Comparison of ENCODE assay signal across 17 cellular contexts in genomic region chr5:37086466-37087178, GRCh38.
DNase-seq lines count a peak whose midpoint lies in the region; ATAC-seq and TF ChIP-seq lines count a peak whose summit lies in the region.
"Had no signal": no experiment of that assay in that cellular context is flagged by ENCODE, and none has a peak within 500 bp of the region (broad histone marks: within the 10 kb centered on the region; RNA-seq: fewer than 3 reads in every experiment).

No MANE protein-coding gene starts in this region.

- 0 out of 3 replicates have a peak, but pooled peaks cover 2% of the 10 kb centered on the region for H3K36me3 Mint-ChIP-seq in GM23338 (ENCODE audit: low read depth)

- 56% methylated on average over 12 of the region's 12 CpGs for WGBS in smooth muscle cell (ENCODE audit: low lambda C conversion rate)
- 85% methylated on average over 12 of the region's 12 CpGs for WGBS in SK-N-SH (ENCODE audit: low lambda C conversion rate)

- no peak for TF ChIP-seq EP300 in SK-N-SH (IDR thresholded peaks at IDR 0.05; ENCODE audit: borderline replicate concordance in 1 of 2, low read depth in 1 of 2, low read length in 1 of 2)

- no peaks in the 10 kb centered on the region for H3F3A ChIP-seq in GM23338 (replicated peaks; ENCODE audit: low read depth)
- no peaks in the 10 kb centered on the region for H3F3A ChIP-seq in smooth muscle cell (ENCODE audit: low read depth)
- H3F3A ChIP-seq in SK-N-SH (replicated peaks; ENCODE audit: insufficient read depth), result no peaks in the 10 kb centered on the region

- H3K4me2 ChIP-seq in GM23338 (no peak overlapping the region), smooth muscle cell (no peak overlapping the region), SK-N-SH (no peak overlapping the region)

- H3K4me1 Mint-ChIP-seq in GM23338, result peaks cover 43% of the 10 kb centered on the region
- H3K4me1 Mint-ChIP-seq: activated CD4-positive, alpha-beta T cell treated with anti-CD3 and anti-CD28 coated beads for 36 hours; CD4-positive, alpha-beta memory T cell had no signal

- DNase-seq in GM23338 (ENCODE audit: low spot score) (peak; percentile 53), NOMO-1 (lab: John Stamatoyannopoulos, UW; ENCODE audit: unreplicated experiment in 2 of 2) (peak; percentile 72 to 92), fibroblast of gingiva (ENCODE audit: low read depth) (peak; percentile 49), myocyte (ENCODE audit: low read depth) (peak; percentile 63), smooth muscle cell (lab: John Stamatoyannopoulos, UW; ENCODE audit: unreplicated experiment) (no peak), SK-N-SH (no peak), GM13976 (ENCODE audit: low spot score) (no peak)
- DNase-seq in stimulated activated naive CD8-positive, alpha-beta T cell treated with anti-CD3 and anti-CD28 coated beads, Interleukin-15, Interleukin-2, amounts not matched to agents 100 U/mL and 50 U/mL, for 24 hours, result no peak
- DNase-seq: activated CD4-positive, alpha-beta T cell treated with anti-CD3 and anti-CD28 coated beads for 36 hours; CD4-positive, alpha-beta memory T cell; foreskin keratinocyte; lower lobe of right lung; MM.1S; NK-92 treated with Interleukin-12 subunit alpha and Interleukin-12 subunit beta, amount 100 ng/mL, for 24 hours; stimulated activated CD4-positive, alpha-beta T cell treated with anti-CD3 and anti-CD28 coated beads, Interleukin-4, amount 100 ng/mL, for 1 hour had no signal

- H3K9me2 ChIP-seq in GM23338 (ENCODE audit: insufficient read depth) (no peaks in the 10 kb centered on the region), SK-N-SH (no peaks in the 10 kb centered on the region)

- H3K4me1 ChIP-seq in GM23338 (ENCODE audit: insufficient read depth) (peaks cover 11% of the 10 kb centered on the region), smooth muscle cell (ENCODE audit: low read depth) (no peaks in the 10 kb centered on the region), SK-N-SH (ENCODE audit: control insufficient read depth in 1 of 2, insufficient read depth in 2 of 2, low read depth in 1 of 2, low read length in 1 of 2) (peaks cover 0 to 8% of the 10 kb centered on the region in 2 experiments; a peak in 1 of 4 replicates)
- H3K4me1 ChIP-seq: foreskin keratinocyte, lower lobe of right lung, parathyroid adenoma had no signal

- H3K9me3 ChIP-seq in smooth muscle cell (replicated peaks; ENCODE audit: low read depth) (no peaks in the 10 kb centered on the region), SK-N-SH (no peaks in the 10 kb centered on the region)
- H3K9me3 ChIP-seq: lower lobe of right lung had no signal

- H2AFZ ChIP-seq in GM23338 (no peak overlapping the region), smooth muscle cell (ENCODE audit: low read depth) (no peak overlapping the region), SK-N-SH (ENCODE audit: low read depth) (no peak overlapping the region)
- H2AFZ ChIP-seq: parathyroid adenoma had no signal

- H3K27ac Mint-ChIP-seq in GM23338, result no peak overlapping the region
- H3K27ac Mint-ChIP-seq: activated CD4-positive, alpha-beta T cell treated with anti-CD3 and anti-CD28 coated beads for 36 hours; CD4-positive, alpha-beta memory T cell; stimulated activated naive CD8-positive, alpha-beta T cell treated with anti-CD3 and anti-CD28 coated beads, Interleukin-15, Interleukin-2, amounts not matched to agents 100 ng/mL and 50 ng/mL, for 24 hours had no signal

- H3K27me3 ChIP-seq in GM23338 (ENCODE audit: insufficient read depth), result peaks cover 95% of the 10 kb centered on the region
- H3K27me3 ChIP-seq in smooth muscle cell (ENCODE audit: low read depth), result no peaks in the 10 kb centered on the region
- no peaks in the 10 kb centered on the region for H3K27me3 ChIP-seq in SK-N-SH (ENCODE audit: insufficient read depth)
- H3K27me3 ChIP-seq: foreskin keratinocyte had no signal

- H3K4me3 ChIP-seq in GM23338, result no peak overlapping the region
- no peak overlapping the region for H3K4me3 ChIP-seq in smooth muscle cell
- H3K4me3 ChIP-seq in SK-N-SH (ENCODE audit: low read depth in 2 of 2, low read length in 1 of 2), result no peak overlapping the region
- H3K4me3 ChIP-seq: lower lobe of right lung had no signal

- peaks cover 48% of the 10 kb centered on the region for H3K27me3 Mint-ChIP-seq in GM23338 (ENCODE audit: insufficient read depth, low read depth, poor library complexity)
- H3K27me3 Mint-ChIP-seq: activated CD4-positive, alpha-beta T cell treated with anti-CD3 and anti-CD28 coated beads for 36 hours; CD4-positive, alpha-beta memory T cell; stimulated activated naive CD8-positive, alpha-beta T cell treated with anti-CD3 and anti-CD28 coated beads, Interleukin-15, Interleukin-2, amounts not matched to agents 100 ng/mL and 50 ng/mL, for 24 hours had no signal

- H3K9ac ChIP-seq in smooth muscle cell (ENCODE audit: low read depth), result no peak overlapping the region
- H3K9ac ChIP-seq in SK-N-SH, result no peak overlapping the region
- H3K9ac ChIP-seq: parathyroid adenoma had no signal

- TF ChIP-seq CTCF in GM23338 (conservative IDR thresholded peaks at IDR 0.05; ENCODE audit: low read depth in 2 of 2) (no peak), smooth muscle cell (IDR thresholded peaks at IDR 0.05; ENCODE audit: borderline replicate concordance, insufficient read depth, poor library complexity, severe bottlenecking) (no peak), SK-N-SH (IDR thresholded peaks at IDR 0.05) (no peak), GM13976 (IDR thresholded peaks at IDR 0.05; ENCODE audit: borderline replicate concordance, control extremely low read depth, extremely low read depth, insufficient read depth, missing control alignments) (no peak)

- H3K36me3 ChIP-seq in GM23338 (ENCODE audit: insufficient read depth) (no peaks in the 10 kb centered on the region; the same call in 1 of the 2 replicates), smooth muscle cell (ENCODE audit: low read depth) (no peaks in the 10 kb centered on the region), SK-N-SH (replicated peaks in 1 of 2; ENCODE audit: control insufficient read depth in 1 of 2, insufficient read depth in 2 of 2, low read length in 1 of 2) (peaks cover 0 to 9% of the 10 kb centered on the region in 2 experiments)
- H3K36me3 ChIP-seq: lower lobe of right lung had no signal

- in situ Hi-C loops in GM13976 (cut with MboI; ENCODE audit: low sequenced_read_pairs, unreplicated experiment), result no loop called here

- H4K20me1 ChIP-seq in GM23338 (replicated peaks; ENCODE audit: insufficient read depth), result peaks cover 5% of the 10 kb centered on the region
- no peaks in the 10 kb centered on the region for H4K20me1 ChIP-seq in smooth muscle cell (ENCODE audit: low read depth)
- no peaks in the 10 kb centered on the region for H4K20me1 ChIP-seq in SK-N-SH (ENCODE audit: insufficient read depth)

- H3K27ac ChIP-seq in GM23338 (ENCODE audit: low read depth), result no peak overlapping the region
- H3K27ac ChIP-seq in smooth muscle cell (ENCODE audit: low read depth), result no peak overlapping the region
- H3K27ac ChIP-seq in SK-N-SH (ENCODE audit: low read depth in 2 of 2, low read length in 1 of 2), result no peak overlapping the region
- H3K27ac ChIP-seq: foreskin keratinocyte, lower lobe of right lung, parathyroid adenoma had no signal

- H3K9me3 Mint-ChIP-seq in GM23338, result no peaks in the 10 kb centered on the region

- POLR2A ChIA-PET in SK-N-SH (lab: Yijun Ruan, JAX), result no interaction called here

- no peak overlapping the region for H3K4me3 Mint-ChIP-seq in GM23338
- H3K4me3 Mint-ChIP-seq: activated CD4-positive, alpha-beta T cell treated with anti-CD3 and anti-CD28 coated beads for 36 hours; CD4-positive, alpha-beta memory T cell; stimulated activated naive CD8-positive, alpha-beta T cell treated with anti-CD3 and anti-CD28 coated beads, Interleukin-15, Interleukin-2, amounts not matched to agents 100 ng/mL and 50 ng/mL, for 24 hours had no signal

- no peaks in the 10 kb centered on the region for H3K79me2 ChIP-seq in GM23338 (replicated peaks; ENCODE audit: insufficient read depth)
- no peaks in the 10 kb centered on the region for H3K79me2 ChIP-seq in smooth muscle cell (ENCODE audit: low read depth)
- no peaks in the 10 kb centered on the region for H3K79me2 ChIP-seq in SK-N-SH (ENCODE audit: insufficient read depth)
- H3K79me2 ChIP-seq: parathyroid adenoma had no signal

- CTCF ChIA-PET in SK-N-SH (lab: Yijun Ruan, JAX), result interaction anchor here (0.9 kb wide), 1 partner anchor 17 kb away, joined by 3 read pairs; no protein-coding TSS in a partner anchor

- ATAC-seq in GM23338, result peak; percentile 75
- no peak for ATAC-seq in stimulated activated naive CD8-positive, alpha-beta T cell treated with anti-CD3 and anti-CD28 coated beads, Interleukin-15, Interleukin-2, amounts not matched to agents 100 U/mL and 50 U/mL, for 24 hours
- ATAC-seq: activated CD4-positive, alpha-beta T cell treated with anti-CD3 and anti-CD28 coated beads for 36 hours; foreskin keratinocyte; lower lobe of right lung had no signal

- TF ChIP-seq RAD21 in SK-N-SH (IDR thresholded peaks at IDR 0.05; ENCODE audit: low read length), result no peak

TF ChIP-seq in GM23338, 12 proteins besides CTCF, POLR2A, EP300 and RAD21:
- TF ChIP-seq NANOG (IDR thresholded peaks at IDR 0.05; ENCODE audit: borderline replicate concordance) (peak; percentile 89), EZH2 (IDR thresholded peaks at IDR 0.05; ENCODE audit: low read depth, unreplicated experiment) (peak; percentile 40), ZNF331 (CRISPR knock-in tag; IDR thresholded peaks at IDR 0.05; ENCODE audit: low read depth) (no peak), STAT1 (IDR thresholded peaks at IDR 0.05; ENCODE audit: unreplicated experiment) (no peak)

TF ChIP-seq in SK-N-SH, 30 proteins besides CTCF, POLR2A, EP300 and RAD21 (continues in another document):
- TF ChIP-seq MXI1 (IDR thresholded peaks at IDR 0.05; ENCODE audit: low read depth, low read length) (no peak), FOXJ3 (CRISPR knock-in tag; IDR thresholded peaks at IDR 0.05) (no peak), RFX5 (IDR thresholded peaks at IDR 0.05; ENCODE audit: low read length) (no peak), YY1 (IDR thresholded peaks at IDR 0.05; ENCODE audit: low read depth) (no peak), USF2 (IDR thresholded peaks at IDR 0.05; ENCODE audit: borderline replicate concordance, low read depth, low read length) (no peak), ELF1 (IDR thresholded peaks at IDR 0.05) (no peak), GABPA (IDR thresholded peaks at IDR 0.05; ENCODE audit: low read depth) (no peak), TEAD4 (IDR thresholded peaks at IDR 0.05; ENCODE audit: borderline replicate concordance, insufficient read depth) (no peak), NRF1 (IDR thresholded peaks at IDR 0.05; ENCODE audit: low read depth, low read length) (no peak), CHD2 (IDR thresholded peaks at IDR 0.05; ENCODE audit: low read length, partially characterized antibody) (no peak), SMC3 (IDR thresholded peaks at IDR 0.05; ENCODE audit: low read depth, low read length) (no peak)

Comparison
In these comparisons a context has a peak if more than half of its experiments do, and no peak if none do; other contexts are left out.
1. DNase-seq: peak in GM23338 (single experiment), NOMO-1 (2 of 2), fibroblast of gingiva (single experiment) and myocyte (single experiment); none in smooth muscle cell (single experiment), stimulated activated naive CD8-positive, alpha-beta T cell treated with anti-CD3 and anti-CD28 coated beads, Interleukin-15, Interleukin-2, amounts not matched to agents 100 U/mL and 50 U/mL, for 24 hours (single experiment), SK-N-SH (single experiment) and GM13976 (single experiment).